ENCODE assay signal across 17 cellular contexts in genomic region chr6:32615885-32616532, GRCh38. TPM values are rescaled to one million over a fixed set of nuclear protein-coding genes. Genes with fewer than 3 reads are reported as not detected.
"Had no signal": no experiment of that assay in that cellular context is flagged by ENCODE, and none has a peak within 500 bp of the region (broad histone marks: within the 10 kb centered on the region; RNA-seq: fewer than 3 reads in every experiment).

No MANE protein-coding gene starts in this region.

- ATAC-seq: gastroesophageal sphincter; naive thymus-derived CD8-positive, alpha-beta T cell had no signal

- H3K27ac ChIP-seq: gastroesophageal sphincter, neutrophil, parathyroid adenoma, SJCRH30 had no signal

- H3K27me3 ChIP-seq: SJCRH30 had no signal

- H3K36me3 ChIP-seq: gastroesophageal sphincter, neutrophil, SJCRH30 had no signal

- H3K9me3 Mint-ChIP-seq: type B pancreatic cell had no signal

- H3K9me3 ChIP-seq: gastroesophageal sphincter, SJCRH30 had no signal

- H3K4me3 ChIP-seq: gastroesophageal sphincter, SJCRH30 had no signal

- H3K9ac ChIP-seq: parathyroid adenoma had no signal

- H3K4me3 Mint-ChIP-seq: naive thymus-derived CD8-positive, alpha-beta T cell; type B pancreatic cell had no signal

- H3K27me3 Mint-ChIP-seq: type B pancreatic cell had no signal

- H3K79me2 ChIP-seq: parathyroid adenoma had no signal

- H2AFZ ChIP-seq: parathyroid adenoma had no signal

- H3K27ac Mint-ChIP-seq: type B pancreatic cell had no signal

- H3K4me1 ChIP-seq: gastroesophageal sphincter, parathyroid adenoma, SJCRH30 had no signal

- DNase-seq: activated CD4-positive, CD25-positive, alpha-beta regulatory T cell; activated effector memory CD4-positive, alpha-beta T cell treated with Interleukin-2 at 50 U/mL for 16 hours; activated T-cell treated with anti-CD3 and anti-CD28 coated beads for 4 hours; naive thymus-derived CD8-positive, alpha-beta T cell; SJCRH30; stimulated activated CD4-positive, alpha-beta T cell treated with anti-CD3 and anti-CD28 coated beads, Interleukin-1b, Interleukin-23, amount 100 ng/mL, for 48 hours had no signal

RNA-seq across cellular contexts. Expression of gene HLA-DQA1, which starts 21.2 kb away (rescaled TPM):
- total RNA-seq: astrocyte, bronchial epithelial cell, cerebellum, dermis microvascular lymphatic vessel endothelial cell, epithelial cell of proximal tubule, lung microvascular endothelial cell, renal cortical epithelial cell, SJCRH30 had no signal

RNA-seq across cellular contexts. Expression of gene HLA-DRB1, which starts 26.4 kb away (rescaled TPM):
- total RNA-seq: bronchial epithelial cell, epithelial cell of proximal tubule, SJCRH30 had no signal

RNA-seq across cellular contexts. Expression of gene HLA-DQB1, which starts 50.4 kb away (rescaled TPM):
- total RNA-seq: bronchial epithelial cell, cerebellum, SJCRH30 had no signal
